ENCODE assay signal across 1 cellular context in the genomic region with DNA sequence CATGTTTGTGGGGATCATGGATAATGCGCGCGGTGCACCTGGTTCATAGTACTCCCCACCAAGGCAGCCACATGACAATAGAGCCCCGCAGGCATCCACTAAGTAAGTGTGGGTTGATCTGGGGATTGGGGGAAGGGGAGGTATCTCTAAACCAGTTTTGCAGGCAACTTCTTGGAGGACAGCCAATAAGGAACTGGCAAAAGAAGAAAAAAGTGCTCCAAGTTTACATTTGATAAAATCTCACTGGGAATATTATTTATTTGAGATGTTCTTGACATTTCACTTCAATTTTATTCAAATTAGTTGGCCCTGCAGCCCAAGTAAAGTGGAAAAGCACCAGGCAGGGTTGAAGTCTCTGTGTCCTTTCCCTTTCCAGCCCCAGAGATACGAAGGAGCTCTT.
TF ChIP-seq lines count a peak whose summit lies in the region.

No MANE protein-coding gene starts in this region.

TF ChIP-seq in GM23338, 12 proteins besides CTCF, POLR2A, EP300 and RAD21:
- TF ChIP-seq, protein P1, sequence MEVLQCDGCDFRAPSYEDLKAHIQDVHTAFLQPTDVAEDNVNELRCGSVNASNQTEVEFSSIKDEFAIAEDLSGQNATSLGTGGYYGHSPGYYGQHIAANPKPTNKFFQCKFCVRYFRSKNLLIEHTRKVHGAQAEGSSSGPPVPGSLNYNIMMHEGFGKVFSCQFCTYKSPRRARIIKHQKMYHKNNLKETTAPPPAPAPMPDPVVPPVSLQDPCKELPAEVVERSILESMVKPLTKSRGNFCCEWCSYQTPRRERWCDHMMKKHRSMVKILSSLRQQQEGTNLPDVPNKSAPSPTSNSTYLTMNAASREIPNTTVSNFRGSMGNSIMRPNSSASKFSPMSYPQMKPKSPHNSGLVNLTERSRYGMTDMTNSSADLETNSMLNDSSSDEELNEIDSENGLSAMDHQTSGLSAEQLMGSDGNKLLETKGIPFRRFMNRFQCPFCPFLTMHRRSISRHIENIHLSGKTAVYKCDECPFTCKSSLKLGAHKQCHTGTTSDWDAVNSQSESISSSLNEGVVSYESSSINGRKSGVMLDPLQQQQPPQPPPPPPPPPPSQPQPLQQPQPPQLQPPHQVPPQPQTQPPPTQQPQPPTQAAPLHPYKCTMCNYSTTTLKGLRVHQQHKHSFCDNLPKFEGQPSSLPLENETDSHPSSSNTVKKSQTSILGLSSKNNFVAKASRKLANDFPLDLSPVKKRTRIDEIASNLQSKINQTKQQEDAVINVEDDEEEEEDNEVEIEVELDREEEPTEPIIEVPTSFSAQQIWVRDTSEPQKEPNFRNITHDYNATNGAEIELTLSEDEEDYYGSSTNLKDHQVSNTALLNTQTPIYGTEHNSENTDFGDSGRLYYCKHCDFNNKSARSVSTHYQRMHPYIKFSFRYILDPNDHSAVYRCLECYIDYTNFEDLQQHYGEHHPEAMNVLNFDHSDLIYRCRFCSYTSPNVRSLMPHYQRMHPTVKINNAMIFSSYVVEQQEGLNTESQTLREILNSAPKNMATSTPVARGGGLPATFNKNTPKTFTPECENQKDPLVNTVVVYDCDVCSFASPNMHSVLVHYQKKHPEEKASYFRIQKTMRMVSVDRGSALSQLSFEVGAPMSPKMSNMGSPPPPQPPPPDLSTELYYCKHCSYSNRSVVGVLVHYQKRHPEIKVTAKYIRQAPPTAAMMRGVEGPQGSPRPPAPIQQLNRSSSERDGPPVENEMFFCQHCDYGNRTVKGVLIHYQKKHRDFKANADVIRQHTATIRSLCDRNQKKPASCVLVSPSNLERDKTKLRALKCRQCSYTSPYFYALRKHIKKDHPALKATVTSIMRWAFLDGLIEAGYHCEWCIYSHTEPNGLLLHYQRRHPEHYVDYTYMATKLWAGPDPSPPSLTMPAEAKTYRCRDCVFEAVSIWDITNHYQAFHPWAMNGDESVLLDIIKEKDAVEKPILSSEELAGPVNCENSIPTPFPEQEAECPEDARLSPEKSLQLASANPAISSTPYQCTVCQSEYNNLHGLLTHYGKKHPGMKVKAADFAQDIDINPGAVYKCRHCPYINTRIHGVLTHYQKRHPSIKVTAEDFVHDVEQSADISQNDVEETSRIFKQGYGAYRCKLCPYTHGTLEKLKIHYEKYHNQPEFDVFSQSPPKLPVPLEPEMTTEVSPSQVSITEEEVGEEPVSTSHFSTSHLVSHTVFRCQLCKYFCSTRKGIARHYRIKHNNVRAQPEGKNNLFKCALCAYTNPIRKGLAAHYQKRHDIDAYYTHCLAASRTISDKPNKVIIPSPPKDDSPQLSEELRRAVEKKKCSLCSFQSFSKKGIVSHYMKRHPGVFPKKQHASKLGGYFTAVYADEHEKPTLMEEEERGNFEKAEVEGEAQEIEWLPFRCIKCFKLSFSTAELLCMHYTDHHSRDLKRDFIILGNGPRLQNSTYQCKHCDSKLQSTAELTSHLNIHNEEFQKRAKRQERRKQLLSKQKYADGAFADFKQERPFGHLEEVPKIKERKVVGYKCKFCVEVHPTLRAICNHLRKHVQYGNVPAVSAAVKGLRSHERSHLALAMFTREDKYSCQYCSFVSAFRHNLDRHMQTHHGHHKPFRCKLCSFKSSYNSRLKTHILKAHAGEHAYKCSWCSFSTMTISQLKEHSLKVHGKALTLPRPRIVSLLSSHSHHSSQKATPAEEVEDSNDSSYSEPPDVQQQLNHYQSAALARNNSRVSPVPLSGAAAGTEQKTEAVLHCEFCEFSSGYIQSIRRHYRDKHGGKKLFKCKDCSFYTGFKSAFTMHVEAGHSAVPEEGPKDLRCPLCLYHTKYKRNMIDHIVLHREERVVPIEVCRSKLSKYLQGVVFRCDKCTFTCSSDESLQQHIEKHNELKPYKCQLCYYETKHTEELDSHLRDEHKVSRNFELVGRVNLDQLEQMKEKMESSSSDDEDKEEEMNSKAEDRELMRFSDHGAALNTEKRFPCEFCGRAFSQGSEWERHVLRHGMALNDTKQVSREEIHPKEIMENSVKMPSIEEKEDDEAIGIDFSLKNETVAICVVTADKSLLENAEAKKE (CRISPR knock-in tag; IDR thresholded peaks at IDR 0.05): no peak
- no peak for TF ChIP-seq POLR2AphosphoS5 (IDR thresholded peaks at IDR 0.05; ENCODE audit: low read depth)
- TF ChIP-seq ZNF331 (CRISPR knock-in tag; IDR thresholded peaks at IDR 0.05; ENCODE audit: low read depth): no peak
- no peak for TF ChIP-seq JUNB (IDR thresholded peaks at IDR 0.05; ENCODE audit: unreplicated experiment)
- TF ChIP-seq CREB1 (CRISPR knock-in tag; IDR thresholded peaks at IDR 0.05; ENCODE audit: low read depth): no peak
